9 cellular contexts compared by ENCODE assay signal in genomic region chr10:77428776-77429395, GRCh38.
DNase-seq lines count a peak whose midpoint lies in the region; ATAC-seq, FAIRE-seq and TF ChIP-seq lines count a peak whose summit lies in the region.
"Had no signal": no experiment of that assay in that cellular context is flagged by ENCODE, and none has a peak within 500 bp of the region (broad histone marks: within the 10 kb centered on the region; RNA-seq: fewer than 3 reads in every experiment).

No MANE protein-coding gene starts in this region.

- intact Hi-C loops in esophagus squamous epithelium (cut with DNase I) (no loop called here), pancreas (cut with DNase I) (no loop called here)

- 63 to 76% methylated on average over 3 of the region's 3 CpGs for WGBS in esophagus squamous epithelium, 2 donors
- WGBS in pancreas, 2 donors = 33 to 63% methylated on average over 3 of the region's 3 CpGs

- H3K27ac ChIP-seq in esophagus squamous epithelium (no peak overlapping the region), pancreas (no peak overlapping the region)
- H3K27ac ChIP-seq: HL-60 had no signal

- TF ChIP-seq CTCF in esophagus squamous epithelium (IDR thresholded peaks at IDR 0.05) (peak in 4 of 6 experiments; percentile 41 to 57 (median 46)), pancreas (IDR thresholded peaks at IDR 0.05) (peak; percentile 23 to 71 (median 64))

- peak; percentile 74 to 89 (median 84) for ATAC-seq in pancreas
- ATAC-seq in GM19035 (IDR thresholded peaks at IDR 0.05; ENCODE audit: unreplicated experiment) = no peak
- no peak for ATAC-seq in HG03469 (IDR thresholded peaks at IDR 0.05; ENCODE audit: unreplicated experiment)

- TF ChIP-seq POLR2A in esophagus squamous epithelium (IDR thresholded peaks at IDR 0.05) = no peak

- H3K4me1 ChIP-seq in esophagus squamous epithelium (peaks cover 0 to 4% (median 0%) of the 10 kb centered on the region in 3 donors), pancreas (peaks cover 7 to 23% (median 10%) of the 10 kb centered on the region in 3 donors)

- FAIRE-seq in pancreas (lab: Jason Lieb, UNC) = no peak

- no peaks in the 10 kb centered on the region for H3K9me3 ChIP-seq in esophagus squamous epithelium
- H3K9me3 ChIP-seq in pancreas = no peaks in the 10 kb centered on the region

- DNase-seq in ELR (ENCODE audit: low read depth) (peak; percentile 70), NCI-H82 treated with DMSO at 0.1 percent for 48 hours (lab: John Stamatoyannopoulos, UW; ENCODE audit: unreplicated experiment) (peak; percentile 14), esophagus squamous epithelium (lab: John Stamatoyannopoulos, UW) (no peak), pancreas (peak in 4 of 6 donors; percentile 65 to 75 (median 68)), SHP77 treated with DMSO at 0.1 percent for 48 hours (lab: John Stamatoyannopoulos, UW) (no peak), retina (no peak)

- H3K4me3 ChIP-seq in esophagus squamous epithelium (no peak overlapping the region), pancreas (no peak overlapping the region)

- H3K27me3 ChIP-seq in esophagus squamous epithelium (peaks cover 0 to 15% (median 0%) of the 10 kb centered on the region in 4 donors), pancreas (no peaks in the 10 kb centered on the region)

- no peaks in the 10 kb centered on the region for H3K36me3 ChIP-seq in esophagus squamous epithelium
- no peaks in the 10 kb centered on the region for H3K36me3 ChIP-seq in pancreas

Comparison
In these comparisons a context has a peak if more than half of its experiments do, and no peak if none do; other contexts are left out.
1. DNase-seq: peak in ELR (single experiment), NCI-H82 treated with DMSO at 0.1 percent for 48 hours (single experiment) and pancreas (4 of 6); none in esophagus squamous epithelium (single experiment), SHP77 treated with DMSO at 0.1 percent for 48 hours (single experiment) and retina (single experiment).
2. ATAC-seq: peak in pancreas (4 of 4); none in GM19035 (single experiment) and HG03469 (single experiment).